Comparison of ENCODE assay signal across 15 cellular contexts in genomic region chr2:187442378-187442777, GRCh38. TPM values are rescaled to one million over a fixed set of nuclear protein-coding genes. Genes with fewer than 3 reads are reported as not detected.
DNase-seq lines count a peak whose midpoint lies in the region; ATAC-seq and TF ChIP-seq lines count a peak whose summit lies in the region.
"Had no signal": no experiment of that assay in that cellular context is flagged by ENCODE, and none has a peak within 500 bp of the region (broad histone marks: within the 10 kb centered on the region; RNA-seq: fewer than 3 reads in every experiment).

No MANE protein-coding gene starts in this region.

- H3K27ac ChIP-seq in C4-2B: no peak overlapping the region
- no peak overlapping the region for H3K27ac ChIP-seq in OCI-LY7 (ENCODE audit: low read depth, low read length, poor library complexity, severe bottlenecking)
- H3K27ac ChIP-seq: SK-N-MC had no signal

- no peak overlapping the region for H3K4me3 Mint-ChIP-seq in chondrocyte (ENCODE audit: unreplicated experiment)
- no peak overlapping the region for H3K4me3 Mint-ChIP-seq in neural crest cell
- H3K4me3 Mint-ChIP-seq: dendritic cell treated with granulocyte-macrophage colony-stimulating factor and Interleukin-4, amounts not matched to agents 40 ng/mL and 50 ng/mL, for 4 days; stimulated activated naive B cell treated with anti-CD40 and anti-IgM and Interleukin-4, amounts not matched to agents 10 μg/mL and 1 μg/mL and 100 μg/mL, for 72 hours had no signal

- H3K36me3 ChIP-seq in OCI-LY7 (ENCODE audit: insufficient read depth, low read length): no peaks in the 10 kb centered on the region
- H3K36me3 ChIP-seq: uterus had no signal

- intact Hi-C loops in OCI-LY7 (cut with micrococcal nuclease; ENCODE audit: unreplicated experiment): no loop called here

- CTCF ChIA-PET in OCI-LY7 (lab: Charles Lee; ENCODE audit: unreplicated experiment): no interaction called here

- no peaks in the 10 kb centered on the region for H4K20me1 ChIP-seq in OCI-LY7 (ENCODE audit: insufficient read depth, low read length)

- no peak for ATAC-seq in HG03469 (IDR thresholded peaks at IDR 0.05; ENCODE audit: unreplicated experiment)
- no peak for ATAC-seq in GM21717 (IDR thresholded peaks at IDR 0.05; ENCODE audit: unreplicated experiment)
- ATAC-seq: stimulated activated naive B cell treated with anti-CD40 and anti-IgM and Interleukin-4, amounts not matched to agents 10 μg/mL and 1 μg/mL and 100 μg/mL, for 72 hours had no signal

- H3K9me2 ChIP-seq in OCI-LY7 (ENCODE audit: insufficient read depth, low read length): no peaks in the 10 kb centered on the region

- BruUV-seq in OCI-LY7 (replicated peaks; lab: Mats Ljungman, UMichigan): no TSS peak

- H3K9me3 Mint-ChIP-seq in chondrocyte (ENCODE audit: low read depth): no peaks in the 10 kb centered on the region
- H3K9me3 Mint-ChIP-seq in neural crest cell: no peaks in the 10 kb centered on the region
- H3K9me3 Mint-ChIP-seq: dendritic cell treated with granulocyte-macrophage colony-stimulating factor and Interleukin-4, amounts not matched to agents 40 ng/mL and 50 ng/mL, for 4 days; stimulated activated naive B cell treated with anti-CD40 and anti-IgM and Interleukin-4, amounts not matched to agents 10 μg/mL and 1 μg/mL and 100 μg/mL, for 72 hours had no signal

- H3K4me2 ChIP-seq in OCI-LY7 (ENCODE audit: low read length): no peak overlapping the region

- peaks cover 6% of the 10 kb centered on the region for H3K36me3 Mint-ChIP-seq in chondrocyte (ENCODE audit: low read depth)
- H3K36me3 Mint-ChIP-seq in neural crest cell (ENCODE audit: low read depth): no peaks in the 10 kb centered on the region
- H3K36me3 Mint-ChIP-seq: stimulated activated naive B cell treated with anti-CD40 and anti-IgM and Interleukin-4, amounts not matched to agents 10 μg/mL and 1 μg/mL and 100 μg/mL, for 72 hours had no signal

- H3K4me1 ChIP-seq in OCI-LY7 (ENCODE audit: insufficient read depth, low read length, poor library complexity, severe bottlenecking): no peaks in the 10 kb centered on the region
- H3K4me1 ChIP-seq: uterus had no signal

- peaks cover 34% of the 10 kb centered on the region for H3K4me1 Mint-ChIP-seq in chondrocyte (ENCODE audit: low read depth)
- H3K4me1 Mint-ChIP-seq in neural crest cell: no peaks in the 10 kb centered on the region
- H3K4me1 Mint-ChIP-seq: stimulated activated naive B cell treated with anti-CD40 and anti-IgM and Interleukin-4, amounts not matched to agents 10 μg/mL and 1 μg/mL and 100 μg/mL, for 72 hours had no signal

- DNase-seq in OCI-LY7 (ENCODE audit: low spot score): no peak
- no peak for DNase-seq in chondrocyte (ENCODE audit: low spot score)
- no peak for DNase-seq in neural crest cell (ENCODE audit: low read depth, low spot score)
- no peak for DNase-seq in GDM1 (lab: John Stamatoyannopoulos, UW)
- no peak for DNase-seq in activated CD8-positive, alpha-beta memory T cell treated with anti-CD3 and anti-CD28 coated beads for 24 hours
- DNase-seq: NCI-H82; retina; stimulated activated CD4-positive, alpha-beta T cell treated with anti-CD3 and anti-CD28 coated beads, Interleukin-4, amount 100 ng/mL, for 24 hours; stimulated activated naive B cell treated with anti-CD40 and anti-IgM and Interleukin-4, amounts not matched to agents 10 μg/mL and 1 μg/mL and 100 μg/mL, for 72 hours; uterus had no signal

- no peak overlapping the region for H3K4me3 ChIP-seq in OCI-LY7 (ENCODE audit: low read depth, low read length, poor library complexity, severe bottlenecking)
- H3K4me3 ChIP-seq: SK-N-MC, uterus had no signal

- no peaks in the 10 kb centered on the region for H3K9me3 ChIP-seq in OCI-LY7 (ENCODE audit: low read length)
- H3K9me3 ChIP-seq: uterus had no signal

- TF ChIP-seq CTCF in C4-2B (conservative IDR thresholded peaks at IDR 0.05): peak; percentile 40
- TF ChIP-seq CTCF in OCI-LY7 (conservative IDR thresholded peaks at IDR 0.05; ENCODE audit: low read length): peak; percentile 66
- TF ChIP-seq CTCF in chondrocyte (IDR thresholded peaks at IDR 0.05): peak; percentile 78
- TF ChIP-seq CTCF in neural crest cell (conservative IDR thresholded peaks at IDR 0.05): peak; percentile 51

- H3K79me2 ChIP-seq in OCI-LY7 (ENCODE audit: insufficient read depth, low read depth, low read length): no peaks in the 10 kb centered on the region

- POLR2A ChIA-PET in OCI-LY7 (lab: Charles Lee): interaction anchor here (0.9 kb wide), 1 partner anchor 13 kb away, joined by 3 read pairs; no protein-coding TSS in a partner anchor

- H3K27me3 Mint-ChIP-seq in chondrocyte (ENCODE audit: low read depth) (no peaks in the 10 kb centered on the region), neural crest cell (ENCODE audit: low read depth) (no peaks in the 10 kb centered on the region)
- H3K27me3 Mint-ChIP-seq: dendritic cell treated with granulocyte-macrophage colony-stimulating factor and Interleukin-4, amounts not matched to agents 40 ng/mL and 50 ng/mL, for 4 days; stimulated activated naive B cell treated with anti-CD40 and anti-IgM and Interleukin-4, amounts not matched to agents 10 μg/mL and 1 μg/mL and 100 μg/mL, for 72 hours had no signal

- no peak overlapping the region for H2AFZ ChIP-seq in OCI-LY7 (ENCODE audit: low read length)

- H3K27ac Mint-ChIP-seq in chondrocyte (ENCODE audit: unreplicated experiment) (no peak overlapping the region), neural crest cell (ENCODE audit: unreplicated experiment) (no peak overlapping the region)
- H3K27ac Mint-ChIP-seq: dendritic cell treated with granulocyte-macrophage colony-stimulating factor and Interleukin-4, amounts not matched to agents 40 ng/mL and 50 ng/mL, for 4 days; stimulated activated naive B cell treated with anti-CD40 and anti-IgM and Interleukin-4, amounts not matched to agents 10 μg/mL and 1 μg/mL and 100 μg/mL, for 72 hours had no signal

RNA-seq across cellular contexts. Expression of gene CALCRL, which starts 5.7 kb away (rescaled TPM):
- total RNA-seq in OCI-LY7 (2014; rRNA removed; shearing (Covaris generic)): not detected in 2 replicates
- total RNA-seq in OCI-LY7 (2022) (not detected in 2 replicates), chondrocyte (19.3 to 22.7 TPM (median 21.8 TPM) in 3 replicates), neural crest cell (2.0 and 2.6 TPM in 2 replicates)
